ENCODE assay signal across 22 cellular contexts in the genomic region with DNA sequence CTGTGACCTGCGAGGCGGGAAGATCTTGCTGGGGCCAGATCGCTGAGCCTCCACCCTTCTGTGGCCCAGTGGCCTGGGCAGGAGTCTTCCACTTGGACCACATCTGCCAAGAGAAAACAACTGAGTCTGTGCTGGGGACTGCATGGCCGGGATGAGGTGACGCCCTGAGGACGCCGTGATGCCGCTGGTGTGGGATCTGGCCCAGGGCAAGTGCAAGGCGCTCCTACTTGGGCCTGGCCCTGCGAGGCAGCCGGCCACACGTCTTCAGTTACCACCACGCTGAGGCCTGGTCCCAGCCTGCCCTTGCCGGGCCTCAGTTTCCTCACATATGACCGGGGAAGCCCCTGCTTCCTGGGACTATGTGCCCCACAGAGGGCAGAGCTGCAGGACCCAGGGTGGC.
"Had no signal": no experiment of that assay in that cellular context is flagged by ENCODE, and none has a peak within 500 bp of the region (broad histone marks: within the 10 kb centered on the region; RNA-seq: fewer than 3 reads in every experiment).

No MANE protein-coding gene starts in this region.

- ATAC-seq: left lung had no signal

- H3K27me3 Mint-ChIP-seq: naive B cell had no signal

- H3K4me1 Mint-ChIP-seq: endodermal cell, naive B cell, nephron had no signal

- DNase-seq: cerebellar nuclear complex; effector CD4-positive, alpha-beta T cell; endodermal cell; foreskin melanocyte; heart right ventricle; hypothalamus; mesendoderm; naive B cell; retina; right lobe of liver; spleen; stimulated activated CD4-positive, alpha-beta T cell treated with anti-CD3 and anti-CD28 coated beads, Interleukin-15, amount 100 ng/mL, for 24 hours; stimulated activated CD4-positive, alpha-beta T cell treated with anti-CD3 and anti-CD28 coated beads, Interleukin-1b, Interleukin-23, amount 100 ng/mL, for 48 hours; stimulated activated CD4-positive, alpha-beta T cell treated with anti-CD3 and anti-CD28 coated beads, Interleukin-4, amount 100 ng/mL, for 4 hours; stimulated activated naive CD4-positive, alpha-beta T cell treated with Interleukin-2 at 50 U/mL for 16 hours; tibial artery had no signal

- H3K79me2 ChIP-seq: parathyroid adenoma had no signal

- H3K27ac ChIP-seq: coronary artery, heart right ventricle, left lung, parathyroid adenoma, prostate gland, right lobe of liver, spleen, tibial artery had no signal

- H3K9me3 ChIP-seq: prostate gland, right lobe of liver, tibial artery had no signal

- H2AFZ ChIP-seq: parathyroid adenoma had no signal

- H3K4me1 ChIP-seq: heart right ventricle, left lung, parathyroid adenoma, prostate gland, spleen, tibial artery had no signal

- H3K27me3 ChIP-seq: heart right ventricle, left lung, right lobe of liver, spleen, tibial artery had no signal

- H3K4me3 Mint-ChIP-seq: endodermal cell, naive B cell, nephron had no signal

- H3K27ac Mint-ChIP-seq: endodermal cell, naive B cell, nephron had no signal

- H3K9me3 Mint-ChIP-seq: endodermal cell, nephron had no signal

- H3K36me3 ChIP-seq: heart right ventricle, left lung, prostate gland, right lobe of liver, spleen, tibial artery had no signal

- H3K9ac ChIP-seq: parathyroid adenoma had no signal

- H3K4me3 ChIP-seq: coronary artery, heart right ventricle, left lung, lung, prostate gland, right lobe of liver, spleen, tibial artery had no signal
